ENCODE assay signal across 18 cellular contexts in genomic region chr21:45634511-45635183, GRCh38. TPM values are rescaled to one million over a fixed set of nuclear protein-coding genes. Genes with fewer than 3 reads are reported as not detected.
A peak's percentile ranks its signal among the peaks of the same experiment; 100 is the strongest.
DNase-seq lines count a peak whose midpoint lies in the region; ATAC-seq, FAIRE-seq and TF ChIP-seq lines count a peak whose summit lies in the region.
"Had no signal": no experiment of that assay in that cellular context is flagged by ENCODE, and none has a peak within 500 bp of the region (broad histone marks: within the 10 kb centered on the region; RNA-seq: fewer than 3 reads in every experiment).

No MANE protein-coding gene starts in this region.

- TF ChIP-seq POLR2A in K562 (conservative IDR thresholded peaks at IDR 0.05) = no peak

- H3K79me2 ChIP-seq in K562 (ENCODE audit: control insufficient read depth, insufficient read depth, low read length) = no peaks in the 10 kb centered on the region
- H3K79me2 ChIP-seq in osteoblast (ENCODE audit: insufficient read depth, low read length) = no peaks in the 10 kb centered on the region

- peaks cover 15 to 89% (median 79%) of the 10 kb centered on the region in 10 experiments for H3K4me1 ChIP-seq in BLaER1 treated with 17β-estradiol and CSF1 and Interleukin-3, amounts not matched to agents 10 nM and 100 nM
- H3K4me1 ChIP-seq in K562 (replicated peaks in 1 of 2; ENCODE audit: control insufficient read depth in 2 of 2, insufficient read depth in 2 of 2, low read length in 2 of 2) (peaks cover 0 to 4% of the 10 kb centered on the region in 2 experiments; a peak in 1 of 5 replicates), osteoblast (ENCODE audit: insufficient read depth, low read length) (peaks cover 4% of the 10 kb centered on the region), HAP-1 (peaks cover 4% of the 10 kb centered on the region; the same call in 1 of the 2 replicates)
- H3K4me1 ChIP-seq: uterus had no signal

- POLR2A ChIA-PET in HEK293T (lab: Yijun Ruan, JAX) (no interaction called here), K562 (lab: Yijun Ruan, JAX) (no interaction called here)

- peaks cover 0 to 25% (median 15%) of the 10 kb centered on the region in 11 experiments; a peak in 17 of 22 replicates for H3K36me3 ChIP-seq in BLaER1 treated with 17β-estradiol and CSF1 and Interleukin-3, amounts not matched to agents 10 nM and 100 nM
- H3K36me3 ChIP-seq in K562 (ENCODE audit: control insufficient read depth, insufficient read depth, low read length) = no peaks in the 10 kb centered on the region
- H3K36me3 ChIP-seq in osteoblast (ENCODE audit: insufficient read depth, low read length) = no peaks in the 10 kb centered on the region
- H3K36me3 ChIP-seq in HAP-1 (replicated peaks) = no peaks in the 10 kb centered on the region
- H3K36me3 ChIP-seq: neutrophil, uterus had no signal

- no peak for ATAC-seq in K562
- ATAC-seq: stimulated activated memory B cell treated with anti-CD40 and anti-IgM and Interleukin-4, amounts not matched to agents 10 μg/mL and 1 μg/mL and 100 μg/mL, for 72 hours had no signal

- H2AFZ ChIP-seq in K562 (ENCODE audit: low read depth, low read length) (no peak overlapping the region), osteoblast (ENCODE audit: low read length) (peak overlapping the region; percentile 31)

- TF ChIP-seq EP300 in K562 (IDR thresholded peaks at IDR 0.05; ENCODE audit: low read length) = no peak

- TF ChIP-seq RAD21 in K562 (CRISPR knock-in tag; conservative IDR thresholded peaks at IDR 0.05 in 1 of 2, IDR thresholded peaks at IDR 0.05 in 1 of 2) = no peak

- no peaks in the 10 kb centered on the region for H3K27me3 ChIP-seq in BLaER1 treated with 17β-estradiol and CSF1 and Interleukin-3, amounts not matched to agents 10 nM and 100 nM
- H3K27me3 ChIP-seq in K562 (ENCODE audit: control insufficient read depth in 2 of 2, insufficient read depth in 2 of 2, low read length in 2 of 2) (peaks cover 25 to 49% of the 10 kb centered on the region in 2 experiments; a peak in 4 of 5 replicates), osteoblast (ENCODE audit: insufficient read depth, low read length) (peaks cover 8% of the 10 kb centered on the region), HAP-1 (ENCODE audit: low read depth) (no peaks in the 10 kb centered on the region)
- H3K27me3 ChIP-seq: neutrophil, uterus had no signal

- peak overlapping the region; percentile 48 to 68 (median 58); a peak in 19 of 20 replicates for H3K4me3 ChIP-seq in BLaER1 treated with 17β-estradiol and CSF1 and Interleukin-3, amounts not matched to agents 10 nM and 100 nM
- no peak overlapping the region for H3K4me3 ChIP-seq in K562
- H3K4me3 ChIP-seq in osteoblast (ENCODE audit: insufficient read depth, low read length) = peak overlapping the region; percentile 12
- H3K4me3 ChIP-seq in HAP-1 = no peak overlapping the region
- H3K4me3 ChIP-seq: uterus had no signal

- H3K9ac ChIP-seq in BLaER1 treated with 17β-estradiol and CSF1 and Interleukin-3, amounts not matched to agents 10 nM and 100 nM = peak overlapping the region; percentile 61 to 81 (median 74)
- no peak overlapping the region for H3K9ac ChIP-seq in K562 (ENCODE audit: insufficient read depth in 1 of 2, low read depth in 2 of 2, low read length in 2 of 2)

- H3K27ac ChIP-seq in BLaER1 treated with 17β-estradiol and CSF1 and Interleukin-3, amounts not matched to agents 10 nM and 100 nM = peak overlapping the region in 10 of 11 experiments; percentile 56 to 87 (median 82); a peak in 20 of 22 replicates
- H3K27ac ChIP-seq in K562 (ENCODE audit: extremely low read depth, low read depth, low read length) (no peak overlapping the region), osteoblast (ENCODE audit: low read depth, low read length) (no peak overlapping the region)
- H3K27ac ChIP-seq: HL-60, neutrophil, RWPE1, uterus had no signal

- H3K9me1 ChIP-seq in K562 (ENCODE audit: control insufficient read depth, insufficient read depth, low read length) = no peaks in the 10 kb centered on the region

- peaks cover 33 to 38% (median 35%) of the 10 kb centered on the region in 11 experiments for H3K9me3 ChIP-seq in BLaER1 treated with 17β-estradiol and CSF1 and Interleukin-3, amounts not matched to agents 10 nM and 100 nM (replicated peaks in 1 of 11)
- H3K9me3 ChIP-seq in K562 (replicated peaks; ENCODE audit: control insufficient read depth, insufficient read depth, low read depth, low read length) (peaks cover 11% of the 10 kb centered on the region; the same call in 1 of the 2 replicates), osteoblast (ENCODE audit: low read depth, low read length) (no peaks in the 10 kb centered on the region), HAP-1 (no peaks in the 10 kb centered on the region; the same call in 1 of the 2 replicates)
- H3K9me3 ChIP-seq: neutrophil, uterus had no signal

- intact Hi-C loops in K562 (cut with micrococcal nuclease) = no loop called here

- no TSS peak for BruUV-seq in K562 (replicated peaks; lab: Mats Ljungman, UMichigan)

- no peak for TF ChIP-seq CTCF in K562 (IDR thresholded peaks at IDR 0.05 in 2 of 3, conservative IDR thresholded peaks at IDR 0.05 in 1 of 3; ENCODE audit: insufficient read depth in 2 of 3, low read depth in 1 of 3, low read length in 3 of 3)
- no peak for TF ChIP-seq CTCF in osteoblast (IDR thresholded peaks at IDR 0.05; ENCODE audit: extremely low read depth, low read depth, low read length)

- peaks cover 0 to 7% (median 0%) of the 10 kb centered on the region in 11 experiments; a peak in 2 of 22 replicates for H4K20me1 ChIP-seq in BLaER1 treated with 17β-estradiol and CSF1 and Interleukin-3, amounts not matched to agents 10 nM and 100 nM
- no peaks in the 10 kb centered on the region; the same call in 1 of the 2 replicates for H4K20me1 ChIP-seq in K562 (replicated peaks; ENCODE audit: control insufficient read depth, insufficient read depth, low read length)
- no peaks in the 10 kb centered on the region for H4K20me1 ChIP-seq in osteoblast (ENCODE audit: insufficient read depth, low read length)

- in situ Hi-C loops in K562 (cut with MboI) (no loop called here), HAP-1 (cut with MboI; ENCODE audit: low sequenced_read_pairs) (loop anchor here (25.0 kb wide), 1 partner anchor 1297 kb away; the partner anchor contains the start of gene CFAP410)

- CTCF ChIA-PET in HEK293T (lab: Yijun Ruan, JAX) (no interaction called here), K562 (lab: Yijun Ruan, JAX; ENCODE audit: low intra/inter-chr PET ratio) (no interaction called here)

- WGBS in K562 (ENCODE audit: insufficient coverage, low coverage, missing lambda C conversion rate) = 26% methylated on average over 18 of the region's 18 CpGs

- peak; percentile 75 for FAIRE-seq in K562 (lab: Jason Lieb, UNC)
- FAIRE-seq: endometrium, keratinocyte had no signal

- H3K4me2 ChIP-seq in BLaER1 treated with 17β-estradiol and CSF1 and Interleukin-3, amounts not matched to agents 10 nM and 100 nM = peak overlapping the region; percentile 72 to 99 (median 91)
- H3K4me2 ChIP-seq in K562 (ENCODE audit: insufficient read depth, low read length) (no peak overlapping the region), osteoblast (ENCODE audit: insufficient read depth, low read length) (peak overlapping the region; percentile 61)

- DNase-seq in HEK293T (ENCODE audit: extremely low spot score) (no peak), K562 (ENCODE audit: extremely low read depth in 1 of 4, low spot score in 3 of 4) (no peak), osteoblast (ENCODE audit: insufficient read length, low spot score, missing footprints) (peak; percentile 89), NCI-H510A treated with DMSO at 0.1 percent for 48 hours (lab: John Stamatoyannopoulos, UW) (no peak), foreskin melanocyte (no peak), GF-D8 (lab: John Stamatoyannopoulos, UW) (no peak), HAP-1 (ENCODE audit: low spot score in 2 of 2) (no peak)
- DNase-seq: activated CD4-positive, CD25-positive, alpha-beta regulatory T cell treated with anti-CD3 and anti-CD28 coated beads, Interleukin-2, amount 50 U/mL, for 72 hours; activated naive CD8-positive, alpha-beta T cell treated with anti-CD3 and anti-CD28 coated beads for 36 hours; NCI-H187 treated with DMSO at 0.1 percent for 48 hours; uterus had no signal

TF ChIP-seq in HEK293T, 16 proteins besides CTCF, POLR2A, EP300 and RAD21:
- TF ChIP-seq HDGF (IDR thresholded peaks at IDR 0.05; ENCODE audit: borderline replicate concordance) (no peak), BHLHE40 (IDR thresholded peaks at IDR 0.05; ENCODE audit: borderline replicate concordance) (no peak), TARDBP (IDR thresholded peaks at IDR 0.05) (peak; percentile 51; the same call in 1 of the 2 replicates)
TF ChIP-seq in HEK293T: peak in this region for 1.

RNA-seq across cellular contexts. Expression of gene PCBP3, which starts 8.9 kb away (rescaled TPM):
- 2.7 and 3.7 TPM in 2 replicates for total RNA-seq in K562 (2011; cell fraction: chromatin; rRNA removed; ENCODE audit: low replicate concordance)
- 1.2 and 1.6 TPM in 2 replicates for total RNA-seq in K562 (2011; cell fraction: nucleolus; rRNA removed)
- total RNA-seq in K562 (2011; cell fraction: nucleoplasm; rRNA removed) = 0.95 and 3.4 TPM in 2 replicates
- total RNA-seq in K562 (2014; rRNA removed) = 0.18 TPM in 1 of 2 replicates, not detected in the other
- not detected in 2 replicates for total RNA-seq in K562 (2014; rRNA removed; fragmentation: Illumina TruSeq; extraction: Trizol)
- 0.15 TPM in 1 of 2 replicates, not detected in the other for total RNA-seq in K562 (2015; rRNA removed; fragmentation: Illumina TruSeq; extraction: Trizol)
- 0.34 TPM in 1 of 2 replicates, not detected in the other for total RNA-seq in K562 (2021)
- polyA plus RNA-seq in K562 (2011; rRNA removed) = not detected in 2 replicates
- 0.10 and 0.27 TPM in 2 replicates for polyA plus RNA-seq in K562 (2011; cell fraction: cytosol; rRNA removed)
- polyA plus RNA-seq in K562 (2011; cell fraction: nucleus; rRNA removed) = 0.58 and 0.59 TPM in 2 replicates
- 0.24 TPM in 1 of 2 replicates, not detected in the other for polyA plus RNA-seq in K562 (2012)
- polyA plus RNA-seq in K562 (2014; fragmentation: Illumina TruSeq; extraction: Trizol) = not detected in 2 replicates
- polyA plus RNA-seq in K562 (2014; fragmentation: Nextera tagmentation; extraction: Ambion mirVana) = not detected
- 2.0 TPM in 1 of 2 replicates, not detected in the other for polyA plus RNA-seq in K562 (2014; rRNA removed)
- polyA minus RNA-seq in K562 (2011; rRNA and poly(A)+ RNA removed) = 0.53 TPM in 1 of 2 replicates, not detected in the other
- polyA minus RNA-seq in K562 (2011; cell fraction: cytosol; rRNA and poly(A)+ RNA removed) = not detected in 2 replicates
- polyA minus RNA-seq in K562 (2011; cell fraction: nucleus; rRNA and poly(A)+ RNA removed) = 0.54 and 1.1 TPM in 2 replicates
- total RNA-seq in osteoblast = 1.1 and 1.2 TPM in 2 replicates

Comparison
In these comparisons a context has a peak if more than half of its experiments do, and no peak if none do; other contexts are left out.
1. H3K27ac ChIP-seq: peak in BLaER1 treated with 17β-estradiol and CSF1 and Interleukin-3, amounts not matched to agents 10 nM and 100 nM (10 of 11); none in K562 (single experiment) and osteoblast (single experiment).
2. H3K4me3 ChIP-seq: peak in BLaER1 treated with 17β-estradiol and CSF1 and Interleukin-3, amounts not matched to agents 10 nM and 100 nM (10 of 10) and osteoblast (single experiment); none in K562 (single experiment) and HAP-1 (single experiment).
3. H3K9ac ChIP-seq: peak in BLaER1 treated with 17β-estradiol and CSF1 and Interleukin-3, amounts not matched to agents 10 nM and 100 nM (11 of 11); none in K562 (0 of 2).